25 cellular contexts compared by ENCODE assay signal in genomic region chrX:112814496-112814895, GRCh38.
"Had no signal": no experiment of that assay in that cellular context is flagged by ENCODE, and none has a peak within 500 bp of the region (broad histone marks: within the 10 kb centered on the region; RNA-seq: fewer than 3 reads in every experiment).

No MANE protein-coding gene starts in this region.

- H3K4me1 Mint-ChIP-seq: naive thymus-derived CD8-positive, alpha-beta T cell; stimulated activated effector memory CD8-positive, alpha-beta T cell treated with anti-CD3 and anti-CD28 coated beads, Interleukin-12 subunit alpha, Interleukin-12 subunit beta, amount 100 ng/mL, for 72 hours had no signal

- H3K36me3 ChIP-seq: neutrophil, pancreas, right lobe of liver, thoracic aorta, thyroid gland, upper lobe of left lung had no signal

- H3K27ac Mint-ChIP-seq: naive thymus-derived CD8-positive, alpha-beta T cell; natural killer cell treated with Interleukin-12 subunit alpha and Interleukin-12 subunit beta and Interleukin-15 and Interleukin-18, amount 100 ng/mL, for 72 hours; stimulated activated effector memory CD8-positive, alpha-beta T cell treated with anti-CD3 and anti-CD28 coated beads, Interleukin-12 subunit alpha, Interleukin-12 subunit beta, amount 100 ng/mL, for 72 hours; stimulated activated naive B cell treated with anti-CD40 and anti-IgM and Interleukin-4, amounts not matched to agents 10 μg/mL and 1 μg/mL and 100 μg/mL, for 72 hours; stimulated activated naive CD8-positive, alpha-beta T cell treated with anti-CD3 and anti-CD28 coated beads, Interleukin-15, Interleukin-2, amounts not matched to agents 100 ng/mL and 50 ng/mL, for 24 hours had no signal

- H3K9me3 Mint-ChIP-seq: naive thymus-derived CD8-positive, alpha-beta T cell; natural killer cell treated with Interleukin-12 subunit alpha and Interleukin-12 subunit beta and Interleukin-15 and Interleukin-18, amount 100 ng/mL, for 72 hours; stimulated activated effector memory CD8-positive, alpha-beta T cell treated with anti-CD3 and anti-CD28 coated beads, Interleukin-12 subunit alpha, Interleukin-12 subunit beta, amount 100 ng/mL, for 72 hours; stimulated activated naive B cell treated with anti-CD40 and anti-IgM and Interleukin-4, amounts not matched to agents 10 μg/mL and 1 μg/mL and 100 μg/mL, for 72 hours; stimulated activated naive CD8-positive, alpha-beta T cell treated with anti-CD3 and anti-CD28 coated beads, Interleukin-15, Interleukin-2, amounts not matched to agents 100 ng/mL and 50 ng/mL, for 24 hours had no signal

- DNase-seq: naive thymus-derived CD8-positive, alpha-beta T cell; nucleus accumbens; pancreas; psoas muscle; right cardiac atrium; right lobe of liver; sigmoid colon; small intestine; stimulated activated CD4-positive, alpha-beta T cell treated with anti-CD3 and anti-CD28 coated beads, Interleukin-15, amount 100 ng/mL, for 24 hours; stimulated activated CD4-positive, alpha-beta T cell treated with anti-CD3 and anti-CD28 coated beads, Interleukin-2, amount 100 ng/mL, for 24 hours; stimulated activated CD4-positive, alpha-beta T cell treated with anti-CD3 and anti-CD28 coated beads, Interleukin-2, amount 100 ng/mL, for 48 hours; stimulated activated CD4-positive, alpha-beta T cell treated with anti-CD3 and anti-CD28 coated beads, Interleukin-4, amount 100 ng/mL, for 24 hours; stimulated activated naive B cell treated with anti-CD40 and anti-IgM and Interleukin-4, amounts not matched to agents 10 μg/mL and 1 μg/mL and 100 μg/mL, for 72 hours; stimulated activated naive CD4-positive, alpha-beta T cell treated with Interleukin-2 at 50 U/mL for 16 hours; stomach; thyroid gland; trophoblast cell; upper lobe of left lung had no signal

- H3K27me3 ChIP-seq: neutrophil, right lobe of liver, sigmoid colon, thyroid gland, upper lobe of left lung, vagina had no signal

- H3K27me3 Mint-ChIP-seq: naive thymus-derived CD8-positive, alpha-beta T cell; stimulated activated naive CD8-positive, alpha-beta T cell treated with anti-CD3 and anti-CD28 coated beads, Interleukin-15, Interleukin-2, amounts not matched to agents 100 ng/mL and 50 ng/mL, for 24 hours had no signal

- H3K4me3 ChIP-seq: pancreas, psoas muscle, right lobe of liver, sigmoid colon, stomach, thoracic aorta, thyroid gland, tibial nerve, upper lobe of left lung, vagina had no signal

- H3K27ac ChIP-seq: neutrophil, pancreas, right lobe of liver, sigmoid colon, stomach, thoracic aorta, thyroid gland, tibial nerve, upper lobe of left lung, vagina had no signal

- H3K36me3 Mint-ChIP-seq: natural killer cell treated with Interleukin-12 subunit alpha and Interleukin-12 subunit beta and Interleukin-15 and Interleukin-18, amount 100 ng/mL, for 72 hours; stimulated activated naive B cell treated with anti-CD40 and anti-IgM and Interleukin-4, amounts not matched to agents 10 μg/mL and 1 μg/mL and 100 μg/mL, for 72 hours had no signal

- H3K4me3 Mint-ChIP-seq: naive thymus-derived CD8-positive, alpha-beta T cell; natural killer cell treated with Interleukin-12 subunit alpha and Interleukin-12 subunit beta and Interleukin-15 and Interleukin-18, amount 100 ng/mL, for 72 hours; stimulated activated effector memory CD8-positive, alpha-beta T cell treated with anti-CD3 and anti-CD28 coated beads, Interleukin-12 subunit alpha, Interleukin-12 subunit beta, amount 100 ng/mL, for 72 hours; stimulated activated naive B cell treated with anti-CD40 and anti-IgM and Interleukin-4, amounts not matched to agents 10 μg/mL and 1 μg/mL and 100 μg/mL, for 72 hours; stimulated activated naive CD8-positive, alpha-beta T cell treated with anti-CD3 and anti-CD28 coated beads, Interleukin-15, Interleukin-2, amounts not matched to agents 100 ng/mL and 50 ng/mL, for 24 hours had no signal

- H3K4me1 ChIP-seq: pancreas, right lobe of liver, upper lobe of left lung had no signal

- H3K9me3 ChIP-seq: neutrophil, pancreas, psoas muscle, right lobe of liver, sigmoid colon, stomach, thoracic aorta, thyroid gland, tibial nerve, upper lobe of left lung, vagina had no signal
